8 cellular contexts compared by ENCODE assay signal in the genomic region with DNA sequence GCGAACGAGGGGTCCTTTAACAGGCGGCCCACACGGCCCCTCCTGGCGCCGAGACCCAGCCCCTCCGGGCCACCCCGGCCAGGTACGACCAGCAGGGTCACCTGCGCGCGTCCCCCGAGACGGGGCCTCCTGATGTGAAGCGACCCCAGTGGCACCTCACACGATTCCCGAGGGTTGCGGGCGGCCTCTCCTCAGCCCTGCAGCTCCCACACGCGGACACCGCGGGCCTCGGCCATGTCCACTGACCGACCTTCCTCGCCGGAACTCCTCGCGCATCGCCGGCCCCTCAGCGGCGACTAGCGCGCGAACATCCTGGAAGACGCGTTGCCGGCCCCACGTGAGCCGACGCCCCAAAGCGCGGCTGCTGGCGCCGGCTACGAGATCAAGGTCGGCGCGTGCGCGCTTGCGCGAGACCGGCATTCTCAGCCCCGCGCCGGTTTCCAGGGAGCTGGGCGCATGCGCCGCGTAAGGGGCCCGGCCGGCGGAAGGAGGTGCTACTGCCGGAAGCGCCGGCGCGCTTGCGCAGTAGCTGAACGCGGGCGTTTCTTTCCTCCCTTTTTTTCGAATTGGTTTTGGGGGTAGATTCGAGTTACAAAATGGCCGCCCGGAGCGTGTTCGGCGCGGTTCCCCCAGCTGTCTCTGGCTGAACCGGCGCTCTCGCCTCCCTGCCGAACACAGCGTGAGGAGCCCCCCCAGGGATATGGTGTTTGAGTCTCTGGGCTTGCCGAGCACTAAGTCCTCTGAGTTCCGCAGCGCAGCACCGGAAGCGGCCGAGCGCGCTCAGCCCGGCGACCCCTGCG. TPM values are rescaled to one million over a fixed set of nuclear protein-coding genes. Genes with fewer than 3 reads are reported as not detected.
DNase-seq lines count a peak whose midpoint lies in the region; ATAC-seq and TF ChIP-seq lines count a peak whose summit lies in the region.

A gene with protein sequence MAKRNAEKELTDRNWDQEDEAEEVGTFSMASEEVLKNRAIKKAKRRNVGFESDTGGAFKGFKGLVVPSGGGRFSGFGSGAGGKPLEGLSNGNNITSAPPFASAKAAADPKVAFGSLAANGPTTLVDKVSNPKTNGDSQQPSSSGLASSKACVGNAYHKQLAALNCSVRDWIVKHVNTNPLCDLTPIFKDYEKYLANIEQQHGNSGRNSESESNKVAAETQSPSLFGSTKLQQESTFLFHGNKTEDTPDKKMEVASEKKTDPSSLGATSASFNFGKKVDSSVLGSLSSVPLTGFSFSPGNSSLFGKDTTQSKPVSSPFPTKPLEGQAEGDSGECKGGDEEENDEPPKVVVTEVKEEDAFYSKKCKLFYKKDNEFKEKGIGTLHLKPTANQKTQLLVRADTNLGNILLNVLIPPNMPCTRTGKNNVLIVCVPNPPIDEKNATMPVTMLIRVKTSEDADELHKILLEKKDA (plus strand): TSS at position 509 of the 800 bp plus-strand sequence. CDS start 4,253 bp downstream, outside the sequence.

- H3K4me2 ChIP-seq in SU-DHL-6 (ENCODE audit: low read depth, low read length, poor library complexity, severe bottlenecking) (peak within 1 kb of the TSS; percentile 81), parathyroid adenoma (ENCODE audit: low read length) (peak within 1 kb of the TSS; percentile 99)

- peak within 1 kb of the TSS; percentile 100 for H3K4me3 Mint-ChIP-seq in activated naive CD8-positive, alpha-beta T cell treated with anti-CD3 and anti-CD28 coated beads, Interleukin-2, amount 10 ng/mL, durations not matched to agents 7 days and 5 days

- no peaks in the 10 kb centered on the region for H3K27me3 Mint-ChIP-seq in activated naive CD8-positive, alpha-beta T cell treated with anti-CD3 and anti-CD28 coated beads, Interleukin-2, amount 10 ng/mL, durations not matched to agents 7 days and 5 days

- intact Hi-C loops in Right ventricle myocardium superior (cut with DNase I) = no loop called here

- H3K4me3 ChIP-seq in GM12864 (ENCODE audit: low read depth, low read length) (peak within 1 kb of the TSS; percentile 84), SU-DHL-6 (ENCODE audit: insufficient read depth, low read length, poor library complexity, severe bottlenecking) (peak within 1 kb of the TSS; percentile 94), parathyroid adenoma (ENCODE audit: low read depth, low read length) (peak within 1 kb of the TSS; percentile 87), tibial nerve (peak within 1 kb of the TSS; percentile 72 to 97 (median 86))

- H3K9me3 Mint-ChIP-seq in activated naive CD8-positive, alpha-beta T cell treated with anti-CD3 and anti-CD28 coated beads, Interleukin-2, amount 10 ng/mL, durations not matched to agents 7 days and 5 days = no peaks in the 10 kb centered on the region

- H3K9me3 ChIP-seq in SU-DHL-6 (ENCODE audit: insufficient read depth, low read length) (no peaks in the 10 kb centered on the region), parathyroid adenoma (ENCODE audit: control insufficient read depth, low read length) (no peaks in the 10 kb centered on the region), tibial nerve (no peaks in the 10 kb centered on the region)

- H3K4me1 ChIP-seq in parathyroid adenoma (peaks cover 5% of the 10 kb centered on the region), tibial nerve (peaks cover 0 to 52% (median 13%) of the 10 kb centered on the region in 4 donors)

- H4K20me1 ChIP-seq in SU-DHL-6 (ENCODE audit: low read depth, low read length) = peaks cover 8% of the 10 kb centered on the region; the same call in 1 of the 2 replicates

- ATAC-seq in HG02642 (IDR thresholded peaks at IDR 0.05; ENCODE audit: poor library complexity, unreplicated experiment) (peak; percentile 83), Right ventricle myocardium superior (ENCODE audit: poor library complexity) (peak; percentile 98)
- ATAC-seq in activated naive CD8-positive, alpha-beta T cell treated with anti-CD3 and anti-CD28 coated beads, Interleukin-2, amount 10 ng/mL, durations not matched to agents 7 days and 5 days (ENCODE audit: low read depth) = peak; percentile 89

- 0 to 1% methylated on average over 41 to 49 of the region's 98 CpGs for WGBS in tibial nerve, 2 donors

- TF ChIP-seq EP300 in tibial nerve (IDR thresholded peaks at IDR 0.05) = peak; percentile 94

- POLR2A ChIA-PET in activated naive CD8-positive, alpha-beta T cell treated with anti-CD3 and anti-CD28 coated beads, Interleukin-2, amount 10 ng/mL, durations not matched to agents 7 days and 5 days (lab: Charles Lee) = interaction anchor here (0.6 to 3.3 kb wide), 10 partner anchors 10 to 250 kb away, joined by 3 to 74 read pairs (median 6); a partner anchor contains a TSS

- H3K27ac ChIP-seq in SU-DHL-6 (ENCODE audit: low read depth, low read length) (peak within 1 kb of the TSS; percentile 80), parathyroid adenoma (peak within 1 kb of the TSS; percentile 47), tibial nerve (peak within 1 kb of the TSS; percentile 69 to 94 (median 92))

- peaks cover 28% of the 10 kb centered on the region for H3K36me3 Mint-ChIP-seq in activated naive CD8-positive, alpha-beta T cell treated with anti-CD3 and anti-CD28 coated beads, Interleukin-2, amount 10 ng/mL, durations not matched to agents 7 days and 5 days

- H3K9ac ChIP-seq in SU-DHL-6 (ENCODE audit: low read length) = peak within 1 kb of the TSS; percentile 87
- no peak within 1 kb of the TSS for H3K9ac ChIP-seq in parathyroid adenoma

- H2AFZ ChIP-seq in SU-DHL-6 (ENCODE audit: low read depth, low read length, severe bottlenecking) (peak within 1 kb of the TSS; percentile 93), parathyroid adenoma (peak within 1 kb of the TSS; percentile 91)

- no peaks in the 10 kb centered on the region for H3F3A ChIP-seq in SU-DHL-6 (ENCODE audit: insufficient read depth)

- H3K79me2 ChIP-seq in SU-DHL-6 (ENCODE audit: insufficient read depth, low read length) = peaks cover 84% of the 10 kb centered on the region
- H3K79me2 ChIP-seq in parathyroid adenoma = no peaks in the 10 kb centered on the region

- H3K36me3 ChIP-seq in SU-DHL-6 (ENCODE audit: low read length) = peaks cover 17% of the 10 kb centered on the region
- no peaks in the 10 kb centered on the region for H3K36me3 ChIP-seq in parathyroid adenoma (ENCODE audit: control insufficient read depth, insufficient read depth, low read length)
- peaks cover 0 to 5% (median 0%) of the 10 kb centered on the region in 3 donors for H3K36me3 ChIP-seq in tibial nerve

- H3K27me3 ChIP-seq in SU-DHL-6 (ENCODE audit: low read length) (no peaks in the 10 kb centered on the region), parathyroid adenoma (ENCODE audit: control insufficient read depth, insufficient read depth, low read length) (no peaks in the 10 kb centered on the region), tibial nerve (no peaks in the 10 kb centered on the region)

- H3K27ac Mint-ChIP-seq in activated naive CD8-positive, alpha-beta T cell treated with anti-CD3 and anti-CD28 coated beads, Interleukin-2, amount 10 ng/mL, durations not matched to agents 7 days and 5 days = peak within 1 kb of the TSS; percentile 99

- peak; percentile 73 to 74 for TF ChIP-seq POLR2A in tibial nerve (IDR thresholded peaks at IDR 0.05)

- TF ChIP-seq CTCF in GM12864 (IDR thresholded peaks at IDR 0.05; ENCODE audit: low read depth, low read length, missing control alignments) = no peak
- TF ChIP-seq CTCF in SU-DHL-6 (IDR thresholded peaks at IDR 0.05; ENCODE audit: insufficient read depth, low read length, poor library complexity, severe bottlenecking) = no peak
- no peak for TF ChIP-seq CTCF in parathyroid adenoma (IDR thresholded peaks at IDR 0.05)
- TF ChIP-seq CTCF in tibial nerve (IDR thresholded peaks at IDR 0.05) = peak in 2 of 5 experiments; percentile 32 to 52

- H3K4me1 Mint-ChIP-seq in activated naive CD8-positive, alpha-beta T cell treated with anti-CD3 and anti-CD28 coated beads, Interleukin-2, amount 10 ng/mL, durations not matched to agents 7 days and 5 days = peaks cover 50% of the 10 kb centered on the region

- no peaks in the 10 kb centered on the region for H3K9me2 ChIP-seq in SU-DHL-6 (replicated peaks; ENCODE audit: insufficient read depth, low read length)

- peak; percentile 86 for DNase-seq in GM12864 (ENCODE audit: low read depth)
- DNase-seq in NCI-H128 (lab: John Stamatoyannopoulos, UW; ENCODE audit: unreplicated experiment) = peak; percentile 72
- peak; percentile 99 for DNase-seq in activated naive CD8-positive, alpha-beta T cell treated with anti-CD3 and anti-CD28 coated beads, Interleukin-2, amount 10 ng/mL, durations not matched to agents 7 days and 5 days
- DNase-seq in Right ventricle myocardium superior = peak; percentile 98
- peak; percentile 88 to 90 for DNase-seq in tibial nerve (ENCODE audit: low spot score in 2 of 2)

RNA-seq across cellular contexts. Expression of the gene that starts here (rescaled TPM):
- total RNA-seq in activated naive CD8-positive, alpha-beta T cell treated with anti-CD3 and anti-CD28 coated beads, Interleukin-2, amount 10 ng/mL, durations not matched to agents 7 days and 5 days = 100 to 1,000 TPM; 150 to 152 TPM
- total RNA-seq in Right ventricle myocardium superior = 19.1 TPM
- total RNA-seq in tibial nerve = 10 to 100 TPM; 38.9 to 96.9 (median 72.0) TPM

Comparison
In these comparisons a context has a peak if more than half of its experiments do, and no peak if none do; other contexts are left out.
1. Peak in every context shown above with its lines: DNase-seq, ATAC-seq, H3K4me3 ChIP-seq and H3K27ac ChIP-seq.